8 cellular contexts compared by ENCODE assay signal in the genomic region with DNA sequence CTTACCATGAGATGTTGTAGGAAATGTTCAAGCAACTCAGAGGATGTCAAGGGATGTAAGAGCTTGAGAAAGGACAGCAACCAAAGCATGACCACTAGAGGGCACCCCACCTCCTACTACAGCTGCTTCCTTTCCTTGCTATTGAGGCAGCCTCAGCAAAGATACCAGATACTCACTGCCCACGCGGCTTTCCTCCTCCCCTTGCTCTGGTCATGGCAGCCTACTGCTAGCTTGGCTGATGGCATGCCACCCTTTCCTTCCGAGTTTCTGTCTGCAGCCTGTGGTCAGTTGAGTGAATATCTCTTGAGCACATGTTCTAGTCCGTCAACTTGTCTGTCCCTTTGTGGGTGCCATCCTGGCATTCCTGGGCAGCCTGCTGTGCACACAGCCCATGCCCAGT. TPM values are rescaled to one million over a fixed set of nuclear protein-coding genes. Genes with fewer than 3 reads are reported as not detected.
DNase-seq lines count a peak whose midpoint lies in the region; ATAC-seq and TF ChIP-seq lines count a peak whose summit lies in the region.

No MANE protein-coding gene starts in this region.

- ATAC-seq in CD4-positive, CD25-positive, alpha-beta regulatory T cell (ENCODE audit: low read depth in 2 of 2) = peak; percentile 66 to 71
- no peak for ATAC-seq in GM21528 (IDR thresholded peaks at IDR 0.05; ENCODE audit: low FRiP score, unreplicated experiment)

- H3K9me3 ChIP-seq in CD4-positive, CD25-positive, alpha-beta regulatory T cell (ENCODE audit: control insufficient read depth in 2 of 2, low read length in 2 of 2) = no peaks in the 10 kb centered on the region
- no peaks in the 10 kb centered on the region for H3K9me3 ChIP-seq in WERI-Rb-1 (ENCODE audit: severe bottlenecking)

- DNase-seq in CD4-positive, CD25-positive, alpha-beta regulatory T cell = peak; percentile 65 to 95 (median 84)
- peak; percentile 76 for DNase-seq in HEK293T (ENCODE audit: extremely low spot score)
- DNase-seq in NCI-H2196 treated with DMSO at 0.1 percent for 48 hours (lab: John Stamatoyannopoulos, UW; ENCODE audit: unreplicated experiment) = peak; percentile 31
- peak; percentile 86 for DNase-seq in WERI-Rb-1
- peak; percentile 82 for DNase-seq in MCF 10A (ENCODE audit: unreplicated experiment)
- DNase-seq in immature natural killer cell = peak; percentile 75 to 80 (median 78)
- peak; percentile 69 to 92 (median 82) for DNase-seq in stimulated activated CD4-positive, alpha-beta T cell treated with anti-CD3 and anti-CD28 coated beads, Interleukin-12 subunit alpha, Interleukin-12 subunit beta, amount 100 ng/mL, for 48 hours (ENCODE audit: low read depth in 2 of 3, low spot score in 1 of 3)

- no peak overlapping the region for H3K27ac ChIP-seq in CD4-positive, CD25-positive, alpha-beta regulatory T cell (ENCODE audit: insufficient read depth, low read length, poor library complexity, severe bottlenecking)
- peak overlapping the region; percentile 64 for H3K27ac ChIP-seq in WERI-Rb-1

- no peaks in the 10 kb centered on the region for H3K9me3 Mint-ChIP-seq in CD4-positive, CD25-positive, alpha-beta regulatory T cell
- peaks cover 7% of the 10 kb centered on the region for H3K9me3 Mint-ChIP-seq in MCF 10A (ENCODE audit: unreplicated experiment)
- H3K9me3 Mint-ChIP-seq in immature natural killer cell = no peaks in the 10 kb centered on the region

- no peak overlapping the region for H3K4me3 Mint-ChIP-seq in CD4-positive, CD25-positive, alpha-beta regulatory T cell
- H3K4me3 Mint-ChIP-seq in MCF 10A (ENCODE audit: unreplicated experiment) (no peak overlapping the region), immature natural killer cell (no peak overlapping the region)

- H3K36me3 Mint-ChIP-seq in CD4-positive, CD25-positive, alpha-beta regulatory T cell = peaks cover 36% of the 10 kb centered on the region
- H3K36me3 Mint-ChIP-seq in MCF 10A (ENCODE audit: insufficient read depth, unreplicated experiment) (peaks cover 33% of the 10 kb centered on the region), immature natural killer cell (peaks cover 19 to 56% (median 33%) of the 10 kb centered on the region in 3 donors)

- intact Hi-C loops in MCF 10A (cut with micrococcal nuclease) = loop anchor here (1.0 to 10.0 kb wide), 5 partner anchors 140 to 902 kb away; a partner anchor contains a TSS

- H3K36me3 ChIP-seq in CD4-positive, CD25-positive, alpha-beta regulatory T cell (ENCODE audit: control insufficient read depth, insufficient read depth, low read length) = peaks cover 49% of the 10 kb centered on the region
- H3K36me3 ChIP-seq in WERI-Rb-1 = peaks cover 61% of the 10 kb centered on the region

- peak; percentile 97 for TF ChIP-seq CTCF in WERI-Rb-1 (IDR thresholded peaks at IDR 0.05; ENCODE audit: low read depth, low read length)
- peak; percentile 79 for TF ChIP-seq CTCF in MCF 10A (IDR thresholded peaks at IDR 0.05; ENCODE audit: unreplicated experiment)

- no TSS peak for BruUV-seq in MCF 10A (replicated peaks; lab: Mats Ljungman, UMichigan)

- H3K27me3 Mint-ChIP-seq in CD4-positive, CD25-positive, alpha-beta regulatory T cell = no peaks in the 10 kb centered on the region
- no peaks in the 10 kb centered on the region for H3K27me3 Mint-ChIP-seq in MCF 10A (ENCODE audit: insufficient read depth, unreplicated experiment)
- H3K27me3 Mint-ChIP-seq in immature natural killer cell (ENCODE audit: low read depth in 3 of 3) = no peaks in the 10 kb centered on the region

- H3K27ac Mint-ChIP-seq in CD4-positive, CD25-positive, alpha-beta regulatory T cell = peak overlapping the region in 2 of 3 donors; percentile 65 to 84
- H3K27ac Mint-ChIP-seq in MCF 10A (ENCODE audit: low read depth, unreplicated experiment) = no peak overlapping the region
- H3K27ac Mint-ChIP-seq in immature natural killer cell = no peak overlapping the region

- CTCF ChIA-PET in HEK293T (lab: Yijun Ruan, JAX) (interaction anchor here (0.7 to 1.8 kb wide), 5 partner anchors 23 to 440 kb away, joined by 3 to 7 read pairs (median 5); no protein-coding TSS in a partner anchor), MCF 10A (lab: Yijun Ruan, JAX) (interaction anchor here (0.5 to 9.6 kb wide), 43 partner anchors 9 to 903 kb away, joined by 3 to 241 read pairs (median 4); a partner anchor contains a TSS)

- no peaks in the 10 kb centered on the region for H3K27me3 ChIP-seq in CD4-positive, CD25-positive, alpha-beta regulatory T cell (ENCODE audit: control insufficient read depth, insufficient read depth, low read length)
- H3K27me3 ChIP-seq in WERI-Rb-1 (ENCODE audit: insufficient read depth, low read depth, severe bottlenecking) = no peaks in the 10 kb centered on the region

- POLR2A ChIA-PET in HEK293T (lab: Yijun Ruan, JAX) (no interaction called here), MCF 10A (lab: Yijun Ruan, JAX) (interaction anchor here (0.6 to 1.6 kb wide), 5 partner anchors 9 to 439 kb away, joined by 3 to 6 read pairs (median 5); a partner anchor contains a TSS)

- peaks cover 14 to 47% (median 35%) of the 10 kb centered on the region in 4 donors for H3K4me1 Mint-ChIP-seq in CD4-positive, CD25-positive, alpha-beta regulatory T cell
- H3K4me1 Mint-ChIP-seq in MCF 10A (ENCODE audit: insufficient read depth, unreplicated experiment) (peaks cover 6% of the 10 kb centered on the region), immature natural killer cell (peaks cover 23 to 42% of the 10 kb centered on the region in 2 donors)

- no peak overlapping the region for H3K4me3 ChIP-seq in CD4-positive, CD25-positive, alpha-beta regulatory T cell (ENCODE audit: low read depth, low read length)
- no peak overlapping the region for H3K4me3 ChIP-seq in WERI-Rb-1 (ENCODE audit: low read depth, low read length)

- H3K4me1 ChIP-seq in CD4-positive, CD25-positive, alpha-beta regulatory T cell (ENCODE audit: control insufficient read depth, insufficient read depth, low read length, poor library complexity, severe bottlenecking) = peaks cover 34% of the 10 kb centered on the region

TF ChIP-seq in HEK293T, 16 proteins besides CTCF, POLR2A, EP300 and RAD21:
- TF ChIP-seq FOXK2 (IDR thresholded peaks at IDR 0.05) (no peak), BHLHE40 (IDR thresholded peaks at IDR 0.05; ENCODE audit: borderline replicate concordance) (no peak), SP1 (IDR thresholded peaks at IDR 0.05) (no peak), HDGF (IDR thresholded peaks at IDR 0.05; ENCODE audit: borderline replicate concordance) (peak; percentile 38; the same call in 1 of the 2 replicates), CTBP1 (IDR thresholded peaks at IDR 0.05; ENCODE audit: borderline replicate concordance) (no peak), LEF1 (IDR thresholded peaks at IDR 0.05; ENCODE audit: borderline replicate concordance) (no peak)

RNA-seq across cellular contexts. Expression of a gene that starts 4.4 kb away (rescaled TPM):
- 23.7 TPM for total RNA-seq in CD4-positive, CD25-positive, alpha-beta regulatory T cell
- polyA plus RNA-seq in CD4-positive, CD25-positive, alpha-beta regulatory T cell = 10 to 100 TPM; 23.7 to 40.3 (median 30.0) TPM
- total RNA-seq in MCF 10A (2022) = not detected in 2 replicates
- 10 to 100 TPM in 1 of 3 donors, 1 to 10 TPM in 2; 2.7 to 14.7 (median 8.5) TPM for polyA plus RNA-seq in immature natural killer cell

RNA-seq across cellular contexts. Expression of a gene that starts 52.5 kb away (rescaled TPM):
- total RNA-seq in CD4-positive, CD25-positive, alpha-beta regulatory T cell = not detected
- 10 to 100 TPM in 3 of 4 donors, 1 to 10 TPM in 1; 5.6 to 16.7 (median 11.3) TPM for polyA plus RNA-seq in CD4-positive, CD25-positive, alpha-beta regulatory T cell
- not detected in 2 replicates for total RNA-seq in MCF 10A (2022)
- polyA plus RNA-seq in immature natural killer cell = not detected

RNA-seq across cellular contexts. Expression of a gene that starts 56.8 kb away (rescaled TPM):
- 42.5 TPM for total RNA-seq in CD4-positive, CD25-positive, alpha-beta regulatory T cell
- polyA plus RNA-seq in CD4-positive, CD25-positive, alpha-beta regulatory T cell = 1 to 10 TPM; 2.1 to 3.3 (median 2.4) TPM
- 17.0 and 18.4 TPM in 2 replicates for total RNA-seq in MCF 10A (2022)
- 1 to 10 TPM in 2 of 3 donors, under 1 TPM in 1; 0.22 to 6.1 (median 2.1) TPM for polyA plus RNA-seq in immature natural killer cell

Comparison
In these comparisons a context has a peak if more than half of its experiments do, and no peak if none do; other contexts are left out.
1. DNase-seq: peak in every context shown above with its lines; median percentile 86 in WERI-Rb-1; 84 in CD4-positive, CD25-positive, alpha-beta regulatory T cell; 82 in MCF 10A; 82 in stimulated activated CD4-positive, alpha-beta T cell treated with anti-CD3 and anti-CD28 coated beads, Interleukin-12 subunit alpha, Interleukin-12 subunit beta, amount 100 ng/mL, for 48 hours; 78 in immature natural killer cell; 76 in HEK293T; 31 in NCI-H2196 treated with DMSO at 0.1 percent for 48 hours.
2. H3K27ac Mint-ChIP-seq: peak in CD4-positive, CD25-positive, alpha-beta regulatory T cell (2 of 3); none in MCF 10A (single experiment) and immature natural killer cell (0 of 6).
3. RNA of a gene that starts 4.4 kb away (total RNA-seq): 23.7 TPM in CD4-positive, CD25-positive, alpha-beta regulatory T cell (single experiment); not detected in MCF 10A; every median in the first group is over 10 times any median in the second.